Comparison of ENCODE assay signal across 10 cellular contexts in the genomic region with DNA sequence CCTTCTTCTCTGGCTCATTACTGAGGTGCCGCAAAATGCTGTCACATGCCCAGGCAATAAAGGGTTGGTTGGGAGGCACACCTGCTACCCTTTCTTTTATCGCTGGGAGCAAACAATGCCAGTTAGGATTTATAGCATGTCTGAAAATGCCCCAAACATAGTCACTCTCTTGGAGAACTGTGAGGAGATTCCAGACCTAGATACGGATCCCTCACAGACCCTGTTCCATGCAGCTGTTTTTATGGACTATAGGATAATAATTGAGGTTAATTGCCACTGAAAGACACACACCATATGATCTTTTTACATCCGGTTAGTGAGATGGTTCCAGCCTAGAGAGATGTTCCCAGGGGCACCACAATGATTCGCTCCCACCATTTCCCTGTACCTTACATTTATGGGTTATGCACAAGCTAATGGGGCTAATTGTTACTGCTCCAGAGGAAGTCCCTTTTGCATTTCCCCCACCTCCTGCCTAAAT.
DNase-seq lines count a peak whose midpoint lies in the region; ATAC-seq and TF ChIP-seq lines count a peak whose summit lies in the region.
"Had no signal": no experiment of that assay in that cellular context is flagged by ENCODE, and none has a peak within 500 bp of the region (broad histone marks: within the 10 kb centered on the region; RNA-seq: fewer than 3 reads in every experiment).

No MANE protein-coding gene starts in this region.

- intact Hi-C loops in prostate gland (cut with DNase I): no loop called here

- H3K9me3 ChIP-seq in adipocyte (ENCODE audit: control insufficient read depth, low read length) (no peaks in the 10 kb centered on the region), prostate gland (no peaks in the 10 kb centered on the region)

- peak overlapping the region; percentile 72 for H3K9ac ChIP-seq in adipocyte (ENCODE audit: low read length)

- peak overlapping the region; percentile 31 for H3K4me3 ChIP-seq in adipocyte (ENCODE audit: low read length)
- no peak overlapping the region for H3K4me3 ChIP-seq in prostate gland
- H3K4me3 ChIP-seq: PC-9 had no signal

- no peak for TF ChIP-seq CTCF in prostate gland (IDR thresholded peaks at IDR 0.05)

- ATAC-seq in GM21786 (IDR thresholded peaks at IDR 0.05; ENCODE audit: unreplicated experiment) (no peak), HG03432 (IDR thresholded peaks at IDR 0.05; ENCODE audit: unreplicated experiment) (no peak)

- DNase-seq in DMS53 treated with DMSO at 0.1 percent for 48 hours (lab: John Stamatoyannopoulos, UW; ENCODE audit: unreplicated experiment): peak; percentile 56
- peak; percentile 78 to 94 for DNase-seq in NCI-H2081 (lab: John Stamatoyannopoulos, UW)
- no peak for DNase-seq in adipocyte (ENCODE audit: low read depth)
- peak; percentile 50 for DNase-seq in prostate gland (ENCODE audit: low spot score)
- no peak for DNase-seq in putamen (ENCODE audit: low spot score)
- DNase-seq in NCI-H524 (lab: John Stamatoyannopoulos, UW): no peak
- DNase-seq: CD4-positive, alpha-beta memory T cell had no signal

- WGBS in prostate gland: 15% methylated on average over 5 of the region's 5 CpGs

- H3K4me1 ChIP-seq in adipocyte (ENCODE audit: control insufficient read depth, insufficient read depth, low read length) (peaks cover 42% of the 10 kb centered on the region), prostate gland (replicated peaks) (peaks cover 4% of the 10 kb centered on the region)

- no peak for TF ChIP-seq POLR2A in prostate gland (IDR thresholded peaks at IDR 0.05)

- H3K27ac ChIP-seq in prostate gland: peak overlapping the region; percentile 68 to 71
- H3K27ac ChIP-seq: PC-9 had no signal

- H3K36me3 ChIP-seq in adipocyte (ENCODE audit: control insufficient read depth, insufficient read depth, low read length, severe bottlenecking) (no peaks in the 10 kb centered on the region), prostate gland (no peaks in the 10 kb centered on the region)

- no peaks in the 10 kb centered on the region for H3K27me3 ChIP-seq in adipocyte (replicated peaks; ENCODE audit: control insufficient read depth, insufficient read depth, low read length)
- H3K27me3 ChIP-seq in prostate gland (replicated peaks; ENCODE audit: insufficient read depth): no peaks in the 10 kb centered on the region

Comparison
In these comparisons a context has a peak if more than half of its experiments do, and no peak if none do; other contexts are left out.
1. DNase-seq: peak in DMS53 treated with DMSO at 0.1 percent for 48 hours (single experiment), NCI-H2081 (2 of 2) and prostate gland (single experiment); none in adipocyte (single experiment), putamen (single experiment) and NCI-H524 (0 of 2).